Comparison of ENCODE assay signal across 1 cellular context in the genomic region with DNA sequence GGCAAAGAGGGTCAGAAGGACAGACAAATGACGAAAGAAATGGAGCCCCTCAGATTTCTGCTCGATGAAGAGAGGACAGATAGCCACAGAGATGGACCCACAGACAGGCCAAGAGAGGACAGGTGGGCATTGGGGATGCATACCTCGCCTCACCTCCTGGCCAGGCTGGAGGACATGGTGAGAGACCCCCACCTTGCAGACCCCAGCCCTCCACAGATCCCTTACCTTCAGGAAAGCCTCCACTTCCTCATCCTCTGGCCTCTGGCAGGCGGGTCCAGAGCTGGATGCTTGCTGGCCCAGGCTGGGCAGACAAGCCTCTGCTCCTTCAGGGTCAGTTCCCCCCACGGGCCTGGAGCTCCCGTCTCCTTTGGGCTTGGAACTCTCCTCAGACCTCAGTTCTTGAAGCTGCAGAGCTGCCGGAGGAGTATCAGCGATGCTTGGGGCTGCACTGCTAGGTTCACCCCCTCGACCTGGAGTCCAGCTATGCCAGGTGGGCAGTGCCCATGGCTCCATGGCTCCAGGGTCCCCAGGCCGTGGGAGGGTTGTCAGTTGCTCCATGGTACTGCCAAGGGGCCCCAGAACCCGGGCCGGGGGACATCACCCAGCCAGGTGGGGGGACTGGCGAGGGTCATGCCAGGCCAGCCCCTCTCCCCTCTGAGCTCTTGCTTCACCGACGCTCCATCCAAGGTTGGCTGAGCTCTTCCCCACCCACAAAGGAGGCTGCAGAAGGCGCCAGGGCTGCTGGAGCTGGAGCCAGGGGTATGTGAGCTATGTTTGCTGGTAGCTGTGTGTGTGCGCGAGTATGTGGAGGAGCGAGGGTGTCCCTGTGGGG.
TF ChIP-seq lines count a peak whose summit lies in the region.

No MANE protein-coding gene starts in this region.

TF ChIP-seq in K562, 482 proteins besides CTCF, POLR2A, EP300 and RAD21 (continued from another document and continues in another):
- no peak for TF ChIP-seq FOXJ2 (tag; IDR thresholded peaks at IDR 0.05)
- TF ChIP-seq KAT7 (CRISPR knock-in tag; IDR thresholded peaks at IDR 0.05; ENCODE audit: borderline replicate concordance) = 0 out of 2 replicates have a peak, but pooled peaks have one; percentile 8
- TF ChIP-seq GABPB1 (CRISPR knock-in tag; IDR thresholded peaks at IDR 0.05) = no peak; the same call in 1 of the 2 replicates
- TF ChIP-seq, protein P1, sequence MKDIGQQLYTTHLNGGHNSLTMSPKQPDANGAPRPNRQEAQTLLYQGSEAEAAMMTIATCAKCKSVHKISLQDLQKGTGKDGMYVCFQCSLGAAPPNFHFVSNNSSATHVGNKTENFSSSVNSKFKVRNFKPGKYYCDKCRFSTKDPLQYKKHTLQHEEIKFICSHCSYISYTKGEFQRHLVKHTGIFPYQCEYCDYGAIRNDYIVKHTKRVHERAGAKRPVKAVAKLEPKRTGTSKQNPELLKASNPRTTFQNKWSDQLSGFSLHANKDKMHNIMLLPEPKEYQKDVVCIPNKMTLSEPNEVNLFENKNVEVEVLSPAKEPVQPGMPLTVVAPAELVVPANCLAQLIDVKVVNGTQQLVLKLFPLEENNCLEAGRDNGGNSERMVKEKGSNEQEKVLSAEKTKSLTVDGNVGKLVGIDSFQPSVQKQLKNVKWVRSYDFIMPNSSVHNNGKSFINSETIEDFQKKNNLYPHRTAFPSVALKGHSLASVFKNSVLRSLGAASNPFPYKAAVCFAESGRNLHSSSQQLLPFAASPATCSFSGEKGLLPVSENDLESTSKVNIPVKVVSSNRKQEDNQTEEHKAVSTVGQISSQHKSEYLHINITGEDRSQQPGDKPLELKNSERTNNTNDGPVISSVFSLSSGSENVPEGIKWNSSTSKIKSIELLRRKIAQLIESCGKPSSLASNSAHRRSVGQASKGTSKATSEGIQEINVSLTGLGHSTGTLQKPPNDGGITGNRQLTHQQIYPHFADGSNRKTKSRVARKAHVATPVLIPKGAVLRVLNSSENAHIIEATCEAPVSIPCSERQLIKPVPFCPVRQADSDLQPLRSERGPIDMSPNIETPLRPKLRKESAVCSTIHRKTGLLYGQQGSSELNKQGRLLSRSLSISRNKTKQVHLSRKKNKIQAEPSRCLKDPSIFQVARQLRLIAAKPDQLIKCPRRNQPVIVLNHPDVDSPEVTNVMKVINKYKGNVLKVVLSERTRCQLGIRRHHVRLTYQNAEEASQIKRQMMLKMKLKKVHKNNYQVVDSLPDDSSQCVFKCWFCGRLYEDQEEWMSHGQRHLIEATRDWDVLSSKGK (CRISPR knock-in tag; IDR thresholded peaks at IDR 0.05) = no peak
- 0 out of 2 replicates have a peak, but pooled peaks have one; percentile 7 for TF ChIP-seq CBFB (CRISPR knock-in tag; IDR thresholded peaks at IDR 0.05)
- no peak for TF ChIP-seq ZNF551 (CRISPR knock-in tag; IDR thresholded peaks at IDR 0.05)
- no peak for TF ChIP-seq SMARCA5 (IDR thresholded peaks at IDR 0.05)
- TF ChIP-seq, protein P2, sequence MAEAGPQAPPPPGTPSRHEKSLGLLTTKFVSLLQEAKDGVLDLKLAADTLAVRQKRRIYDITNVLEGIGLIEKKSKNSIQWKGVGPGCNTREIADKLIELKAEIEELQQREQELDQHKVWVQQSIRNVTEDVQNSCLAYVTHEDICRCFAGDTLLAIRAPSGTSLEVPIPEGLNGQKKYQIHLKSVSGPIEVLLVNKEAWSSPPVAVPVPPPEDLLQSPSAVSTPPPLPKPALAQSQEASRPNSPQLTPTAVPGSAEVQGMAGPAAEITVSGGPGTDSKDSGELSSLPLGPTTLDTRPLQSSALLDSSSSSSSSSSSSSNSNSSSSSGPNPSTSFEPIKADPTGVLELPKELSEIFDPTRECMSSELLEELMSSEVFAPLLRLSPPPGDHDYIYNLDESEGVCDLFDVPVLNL (CRISPR knock-in tag; IDR thresholded peaks at IDR 0.05; ENCODE audit: low read depth) = no peak
- TF ChIP-seq, protein P3, sequence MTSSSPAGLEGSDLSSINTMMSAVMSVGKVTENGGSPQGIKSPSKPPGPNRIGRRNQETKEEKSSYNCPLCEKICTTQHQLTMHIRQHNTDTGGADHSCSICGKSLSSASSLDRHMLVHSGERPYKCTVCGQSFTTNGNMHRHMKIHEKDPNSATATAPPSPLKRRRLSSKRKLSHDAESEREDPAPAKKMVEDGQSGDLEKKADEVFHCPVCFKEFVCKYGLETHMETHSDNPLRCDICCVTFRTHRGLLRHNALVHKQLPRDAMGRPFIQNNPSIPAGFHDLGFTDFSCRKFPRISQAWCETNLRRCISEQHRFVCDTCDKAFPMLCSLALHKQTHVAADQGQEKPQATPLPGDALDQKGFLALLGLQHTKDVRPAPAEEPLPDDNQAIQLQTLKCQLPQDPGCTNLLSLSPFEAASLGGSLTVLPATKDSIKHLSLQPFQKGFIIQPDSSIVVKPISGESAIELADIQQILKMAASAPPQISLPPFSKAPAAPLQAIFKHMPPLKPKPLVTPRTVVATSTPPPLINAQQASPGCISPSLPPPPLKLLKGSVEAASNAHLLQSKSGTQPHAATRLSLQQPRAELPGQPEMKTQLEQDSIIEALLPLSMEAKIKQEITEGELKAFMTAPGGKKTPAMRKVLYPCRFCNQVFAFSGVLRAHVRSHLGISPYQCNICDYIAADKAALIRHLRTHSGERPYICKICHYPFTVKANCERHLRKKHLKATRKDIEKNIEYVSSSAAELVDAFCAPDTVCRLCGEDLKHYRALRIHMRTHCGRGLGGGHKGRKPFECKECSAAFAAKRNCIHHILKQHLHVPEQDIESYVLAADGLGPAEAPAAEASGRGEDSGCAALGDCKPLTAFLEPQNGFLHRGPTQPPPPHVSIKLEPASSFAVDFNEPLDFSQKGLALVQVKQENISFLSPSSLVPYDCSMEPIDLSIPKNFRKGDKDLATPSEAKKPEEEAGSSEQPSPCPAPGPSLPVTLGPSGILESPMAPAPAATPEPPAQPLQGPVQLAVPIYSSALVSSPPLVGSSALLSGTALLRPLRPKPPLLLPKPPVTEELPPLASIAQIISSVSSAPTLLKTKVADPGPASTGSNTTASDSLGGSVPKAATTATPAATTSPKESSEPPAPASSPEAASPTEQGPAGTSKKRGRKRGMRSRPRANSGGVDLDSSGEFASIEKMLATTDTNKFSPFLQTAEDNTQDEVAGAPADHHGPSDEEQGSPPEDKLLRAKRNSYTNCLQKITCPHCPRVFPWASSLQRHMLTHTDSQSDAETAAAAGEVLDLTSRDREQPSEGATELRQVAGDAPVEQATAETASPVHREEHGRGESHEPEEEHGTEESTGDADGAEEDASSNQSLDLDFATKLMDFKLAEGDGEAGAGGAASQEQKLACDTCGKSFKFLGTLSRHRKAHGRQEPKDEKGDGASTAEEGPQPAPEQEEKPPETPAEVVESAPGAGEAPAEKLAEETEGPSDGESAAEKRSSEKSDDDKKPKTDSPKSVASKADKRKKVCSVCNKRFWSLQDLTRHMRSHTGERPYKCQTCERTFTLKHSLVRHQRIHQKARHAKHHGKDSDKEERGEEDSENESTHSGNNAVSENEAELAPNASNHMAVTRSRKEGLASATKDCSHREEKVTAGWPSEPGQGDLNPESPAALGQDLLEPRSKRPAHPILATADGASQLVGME (CRISPR knock-in tag; IDR thresholded peaks at IDR 0.05) = no peak
- no peak for TF ChIP-seq PURB (CRISPR knock-in tag; IDR thresholded peaks at IDR 0.05; ENCODE audit: low read depth)
- TF ChIP-seq NR2F6 (CRISPR knock-in tag; IDR thresholded peaks at IDR 0.05) = no peak
- TF ChIP-seq NCOA4 (IDR thresholded peaks at IDR 0.05; ENCODE audit: partially characterized antibody) = no peak
- TF ChIP-seq, protein P4, sequence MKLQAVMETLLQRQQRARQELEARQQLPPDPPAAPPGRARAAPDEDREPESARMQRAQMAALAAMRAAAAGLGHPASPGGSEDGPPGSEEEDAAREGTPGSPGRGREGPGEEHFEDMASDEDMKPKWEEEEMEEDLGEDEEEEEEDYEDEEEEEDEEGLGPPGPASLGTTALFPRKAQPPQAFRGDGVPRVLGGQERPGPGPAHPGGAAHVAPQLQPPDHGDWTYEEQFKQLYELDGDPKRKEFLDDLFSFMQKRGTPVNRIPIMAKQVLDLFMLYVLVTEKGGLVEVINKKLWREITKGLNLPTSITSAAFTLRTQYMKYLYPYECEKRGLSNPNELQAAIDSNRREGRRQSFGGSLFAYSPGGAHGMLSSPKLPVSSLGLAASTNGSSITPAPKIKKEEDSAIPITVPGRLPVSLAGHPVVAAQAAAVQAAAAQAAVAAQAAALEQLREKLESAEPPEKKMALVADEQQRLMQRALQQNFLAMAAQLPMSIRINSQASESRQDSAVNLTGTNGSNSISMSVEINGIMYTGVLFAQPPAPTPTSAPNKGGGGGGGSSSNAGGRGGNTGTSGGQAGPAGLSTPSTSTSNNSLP (IDR thresholded peaks at IDR 0.05; ENCODE audit: borderline replicate concordance, low read depth, low read length) = no peak
- TF ChIP-seq YY1 (IDR thresholded peaks at IDR 0.05; ENCODE audit: borderline replicate concordance in 1 of 3, control insufficient read depth in 1 of 3, extremely low read depth in 1 of 3, insufficient read depth in 3 of 3, insufficient read length in 1 of 3, insufficient replicate concordance in 2 of 3, low read depth in 1 of 3, low read length in 2 of 3) = no peak
- no peak for TF ChIP-seq NCOR1 (IDR thresholded peaks at IDR 0.05)
- no peak for TF ChIP-seq BCOR (IDR thresholded peaks at IDR 0.05)
- no peak for TF ChIP-seq ZNF134 (CRISPR knock-in tag; conservative IDR thresholded peaks at IDR 0.05)
- no peak for TF ChIP-seq NUFIP1 (IDR thresholded peaks at IDR 0.05; ENCODE audit: partially characterized antibody)
- no peak for TF ChIP-seq KAT8 (IDR thresholded peaks at IDR 0.05; ENCODE audit: low read depth)
- TF ChIP-seq NFIX (CRISPR knock-in tag; IDR thresholded peaks at IDR 0.05; ENCODE audit: low read depth) = no peak
- TF ChIP-seq, protein P5, sequence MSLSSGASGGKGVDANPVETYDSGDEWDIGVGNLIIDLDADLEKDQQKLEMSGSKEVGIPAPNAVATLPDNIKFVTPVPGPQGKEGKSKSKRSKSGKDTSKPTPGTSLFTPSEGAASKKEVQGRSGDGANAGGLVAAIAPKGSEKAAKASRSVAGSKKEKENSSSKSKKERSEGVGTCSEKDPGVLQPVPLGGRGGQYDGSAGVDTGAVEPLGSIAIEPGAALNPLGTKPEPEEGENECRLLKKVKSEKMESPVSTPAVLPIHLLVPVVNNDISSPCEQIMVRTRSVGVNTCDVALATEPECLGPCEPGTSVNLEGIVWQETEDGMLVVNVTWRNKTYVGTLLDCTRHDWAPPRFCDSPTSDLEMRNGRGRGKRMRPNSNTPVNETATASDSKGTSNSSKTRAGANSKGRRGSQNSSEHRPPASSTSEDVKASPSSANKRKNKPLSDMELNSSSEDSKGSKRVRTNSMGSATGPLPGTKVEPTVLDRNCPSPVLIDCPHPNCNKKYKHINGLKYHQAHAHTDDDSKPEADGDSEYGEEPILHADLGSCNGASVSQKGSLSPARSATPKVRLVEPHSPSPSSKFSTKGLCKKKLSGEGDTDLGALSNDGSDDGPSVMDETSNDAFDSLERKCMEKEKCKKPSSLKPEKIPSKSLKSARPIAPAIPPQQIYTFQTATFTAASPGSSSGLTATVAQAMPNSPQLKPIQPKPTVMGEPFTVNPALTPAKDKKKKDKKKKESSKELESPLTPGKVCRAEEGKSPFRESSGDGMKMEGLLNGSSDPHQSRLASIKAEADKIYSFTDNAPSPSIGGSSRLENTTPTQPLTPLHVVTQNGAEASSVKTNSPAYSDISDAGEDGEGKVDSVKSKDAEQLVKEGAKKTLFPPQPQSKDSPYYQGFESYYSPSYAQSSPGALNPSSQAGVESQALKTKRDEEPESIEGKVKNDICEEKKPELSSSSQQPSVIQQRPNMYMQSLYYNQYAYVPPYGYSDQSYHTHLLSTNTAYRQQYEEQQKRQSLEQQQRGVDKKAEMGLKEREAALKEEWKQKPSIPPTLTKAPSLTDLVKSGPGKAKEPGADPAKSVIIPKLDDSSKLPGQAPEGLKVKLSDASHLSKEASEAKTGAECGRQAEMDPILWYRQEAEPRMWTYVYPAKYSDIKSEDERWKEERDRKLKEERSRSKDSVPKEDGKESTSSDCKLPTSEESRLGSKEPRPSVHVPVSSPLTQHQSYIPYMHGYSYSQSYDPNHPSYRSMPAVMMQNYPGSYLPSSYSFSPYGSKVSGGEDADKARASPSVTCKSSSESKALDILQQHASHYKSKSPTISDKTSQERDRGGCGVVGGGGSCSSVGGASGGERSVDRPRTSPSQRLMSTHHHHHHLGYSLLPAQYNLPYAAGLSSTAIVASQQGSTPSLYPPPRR (CRISPR knock-in tag; IDR thresholded peaks at IDR 0.05; ENCODE audit: borderline replicate concordance) = peak; percentile 81; the same call in 1 of the 2 replicates
- no peak for TF ChIP-seq ZNF695 (CRISPR knock-in tag; IDR thresholded peaks at IDR 0.05)
- TF ChIP-seq FOXK2 (conservative IDR thresholded peaks at IDR 0.05 in 1 of 2, IDR thresholded peaks at IDR 0.05 in 1 of 2; ENCODE audit: low read depth in 2 of 2) = no peak
- TF ChIP-seq HEY1 (CRISPR knock-in tag; IDR thresholded peaks at IDR 0.05; ENCODE audit: borderline replicate concordance) = no peak
- TF ChIP-seq SMC3 (conservative IDR thresholded peaks at IDR 0.05; ENCODE audit: insufficient read depth, low read depth, low read length) = no peak
- no peak for TF ChIP-seq PHF20 (IDR thresholded peaks at IDR 0.05; ENCODE audit: partially characterized antibody)
- TF ChIP-seq, protein P6, sequence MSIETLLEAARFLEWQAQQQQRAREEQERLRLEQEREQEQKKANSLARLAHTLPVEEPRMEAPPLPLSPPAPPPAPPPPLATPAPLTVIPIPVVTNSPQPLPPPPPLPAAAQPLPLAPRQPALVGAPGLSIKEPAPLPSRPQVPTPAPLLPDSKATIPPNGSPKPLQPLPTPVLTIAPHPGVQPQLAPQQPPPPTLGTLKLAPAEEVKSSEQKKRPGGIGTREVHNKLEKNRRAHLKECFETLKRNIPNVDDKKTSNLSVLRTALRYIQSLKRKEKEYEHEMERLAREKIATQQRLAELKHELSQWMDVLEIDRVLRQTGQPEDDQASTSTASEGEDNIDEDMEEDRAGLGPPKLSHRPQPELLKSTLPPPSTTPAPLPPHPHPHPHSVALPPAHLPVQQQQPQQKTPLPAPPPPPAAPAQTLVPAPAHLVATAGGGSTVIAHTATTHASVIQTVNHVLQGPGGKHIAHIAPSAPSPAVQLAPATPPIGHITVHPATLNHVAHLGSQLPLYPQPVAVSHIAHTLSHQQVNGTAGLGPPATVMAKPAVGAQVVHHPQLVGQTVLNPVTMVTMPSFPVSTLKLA (conservative IDR thresholded peaks at IDR 0.05) = no peak
- peak; percentile 90; the same call in 1 of the 2 replicates for TF ChIP-seq HNRNPUL1 (IDR thresholded peaks at IDR 0.05; ENCODE audit: low read length)
- no peak for TF ChIP-seq U2AF1 (optimal IDR thresholded peaks at IDR 0.05; ENCODE audit: low read depth, low read length)
- TF ChIP-seq MED1 (CRISPR knock-in tag; IDR thresholded peaks at IDR 0.05; ENCODE audit: borderline replicate concordance) = no peak
- no peak for TF ChIP-seq SRSF3 (IDR thresholded peaks at IDR 0.05; ENCODE audit: insufficient read depth, low read length)
- no peak for TF ChIP-seq ZFP36 (IDR thresholded peaks at IDR 0.05; ENCODE audit: low read depth, low read length, partially characterized antibody)
- no peak for TF ChIP-seq IFI16 (CRISPR knock-in tag; IDR thresholded peaks at IDR 0.05)
- no peak for TF ChIP-seq PTTG1 (tag; IDR thresholded peaks at IDR 0.05; ENCODE audit: low read depth)
- no peak for TF ChIP-seq NBN (IDR thresholded peaks at IDR 0.05; ENCODE audit: low read depth)
- TF ChIP-seq RBBP5 (IDR thresholded peaks at IDR 0.05; ENCODE audit: borderline replicate concordance, insufficient read depth, low read length, poor library complexity, severe bottlenecking) = peak; percentile 6
- no peak for TF ChIP-seq ZNF311 (CRISPR knock-in tag; IDR thresholded peaks at IDR 0.05)
- TF ChIP-seq ZBED1 (IDR thresholded peaks at IDR 0.05) = peak; percentile 22; the same call in 1 of the 2 replicates
- no peak; the same call in 1 of the 2 replicates for TF ChIP-seq FOXP1 (CRISPR knock-in tag; IDR thresholded peaks at IDR 0.05)
- TF ChIP-seq ZSCAN32 (CRISPR knock-in tag; IDR thresholded peaks at IDR 0.05) = no peak
